17 cellular contexts compared by ENCODE assay signal in genomic region chr2:196172976-196173375, GRCh38. TPM values are rescaled to one million over a fixed set of nuclear protein-coding genes. Genes with fewer than 3 reads are reported as not detected.
DNase-seq lines count a peak whose midpoint lies in the region; ATAC-seq and TF ChIP-seq lines count a peak whose summit lies in the region.
"Had no signal": no experiment of that assay in that cellular context is flagged by ENCODE, and none has a peak within 500 bp of the region (broad histone marks: within the 10 kb centered on the region; RNA-seq: fewer than 3 reads in every experiment).

No MANE protein-coding gene starts in this region.

- H3K36me3 ChIP-seq in CD8-positive, alpha-beta memory T cell (ENCODE audit: insufficient read depth, low read length) = peaks cover 6% of the 10 kb centered on the region
- H3K36me3 ChIP-seq in KOPT-K1 (ENCODE audit: insufficient read depth, low read length) = peaks cover 22% of the 10 kb centered on the region

- peak overlapping the region; percentile 45 to 98 (median 87) for H3K4me3 Mint-ChIP-seq in CD8-positive, alpha-beta memory T cell
- peak overlapping the region; percentile 86 for H3K4me3 Mint-ChIP-seq in activated naive CD8-positive, alpha-beta T cell
- H3K4me3 Mint-ChIP-seq in nephron progenitor cell = peak overlapping the region; percentile 10

- CTCF ChIA-PET in CD8-positive, alpha-beta memory T cell (lab: Charles Lee) = interaction anchor here (1.2 to 3.8 kb wide), 3 partner anchors 10 to 103 kb away, joined by 3 to 24 read pairs (median 4); no protein-coding TSS in a partner anchor

- H3K27ac ChIP-seq in CD8-positive, alpha-beta memory T cell (ENCODE audit: low read depth, low read length) = no peak overlapping the region
- peak overlapping the region; percentile 97 for H3K27ac ChIP-seq in KOPT-K1 (ENCODE audit: low read depth, low read length, poor library complexity, severe bottlenecking)

- no peaks in the 10 kb centered on the region for H3K27me3 ChIP-seq in CD8-positive, alpha-beta memory T cell (ENCODE audit: insufficient read depth, low read length, poor library complexity, severe bottlenecking)

- H3K36me3 Mint-ChIP-seq in CD8-positive, alpha-beta memory T cell = peaks cover 8 to 27% (median 9%) of the 10 kb centered on the region in 3 donors
- peaks cover 6% of the 10 kb centered on the region for H3K36me3 Mint-ChIP-seq in activated naive CD8-positive, alpha-beta T cell
- no peaks in the 10 kb centered on the region for H3K36me3 Mint-ChIP-seq in nephron progenitor cell (ENCODE audit: low read depth)

- H3K27ac Mint-ChIP-seq in CD8-positive, alpha-beta memory T cell = peak overlapping the region; percentile 60 to 99 (median 91)
- peak overlapping the region; percentile 95 for H3K27ac Mint-ChIP-seq in activated naive CD8-positive, alpha-beta T cell
- no peak overlapping the region for H3K27ac Mint-ChIP-seq in nephron progenitor cell

- H3K4me3 ChIP-seq in CD8-positive, alpha-beta memory T cell (ENCODE audit: low read length) = peak overlapping the region; percentile 86

- peaks cover 0 to 2% of the 10 kb centered on the region in 2 donors for H3K27me3 Mint-ChIP-seq in CD8-positive, alpha-beta memory T cell
- no peaks in the 10 kb centered on the region for H3K27me3 Mint-ChIP-seq in activated naive CD8-positive, alpha-beta T cell
- H3K27me3 Mint-ChIP-seq in nephron progenitor cell (ENCODE audit: low read depth, poor library complexity) = peaks cover 25% of the 10 kb centered on the region

- no peak for TF ChIP-seq CTCF in nephron progenitor cell (IDR thresholded peaks at IDR 0.05)

- H3K4me1 Mint-ChIP-seq in CD8-positive, alpha-beta memory T cell = peaks cover 54 to 61% (median 59%) of the 10 kb centered on the region in 3 donors
- H3K4me1 Mint-ChIP-seq in activated naive CD8-positive, alpha-beta T cell (ENCODE audit: low read depth) = peaks cover 53% of the 10 kb centered on the region
- H3K4me1 Mint-ChIP-seq in nephron progenitor cell = peaks cover 18% of the 10 kb centered on the region

- H3K9me3 Mint-ChIP-seq in CD8-positive, alpha-beta memory T cell = no peaks in the 10 kb centered on the region
- H3K9me3 Mint-ChIP-seq in activated naive CD8-positive, alpha-beta T cell (ENCODE audit: low read depth) = no peaks in the 10 kb centered on the region
- H3K9me3 Mint-ChIP-seq in nephron progenitor cell = no peaks in the 10 kb centered on the region

- no peaks in the 10 kb centered on the region for H3K9me3 ChIP-seq in CD8-positive, alpha-beta memory T cell (ENCODE audit: low read length)
- H3K9me3 ChIP-seq in KOPT-K1 (ENCODE audit: insufficient read depth, low read length, poor library complexity, severe bottlenecking) = no peaks in the 10 kb centered on the region

- POLR2A ChIA-PET in CD8-positive, alpha-beta memory T cell (lab: Charles Lee) = interaction anchor here (4.1 kb wide), 1 partner anchor 14 kb away, joined by 48 read pairs; no protein-coding TSS in a partner anchor

- no peak for ATAC-seq in HG03432 (IDR thresholded peaks at IDR 0.05; ENCODE audit: unreplicated experiment)
- ATAC-seq: HepG2, Panc1 had no signal

- peak in 1 of 5 donors; percentile 21 for DNase-seq in CD8-positive, alpha-beta memory T cell
- DNase-seq in nephron progenitor cell = no peak
- DNase-seq in HuH-7 (ENCODE audit: low spot score) = no peak
- no peak for DNase-seq in NCI-H1930 (lab: John Stamatoyannopoulos, UW)
- no peak for DNase-seq in DMS79 (lab: John Stamatoyannopoulos, UW)
- DNase-seq: erythroblast; glutamatergic neuron; kidney; NCI-H510A; retina; stimulated activated CD4-positive, alpha-beta T cell treated with anti-CD3 and anti-CD28 coated beads, Interleukin-4, amount 100 ng/mL, for 24 hours; stimulated activated naive CD4-positive, alpha-beta T cell had no signal

- H3K4me1 ChIP-seq in CD8-positive, alpha-beta memory T cell (ENCODE audit: insufficient read depth, low read length) = peaks cover 59% of the 10 kb centered on the region

RNA-seq across cellular contexts. Expression of gene STK17B, which starts 1.6 kb away (rescaled TPM):
- total RNA-seq in CD8-positive, alpha-beta memory T cell = 100 to 1,000 TPM; 121 to 130 TPM
- 54.6 TPM for polyA plus RNA-seq in CD8-positive, alpha-beta memory T cell

Comparison
In these comparisons a context has a peak if more than half of its experiments do, and no peak if none do; other contexts are left out.
1. H3K4me3 Mint-ChIP-seq: peak in every context shown above with its lines; median percentile 87 in CD8-positive, alpha-beta memory T cell; 86 in activated naive CD8-positive, alpha-beta T cell; 10 in nephron progenitor cell.